ENCODE assay signal across 10 cellular contexts in genomic region chr22:23752090-23752691, GRCh38. TPM values are rescaled to one million over a fixed set of nuclear protein-coding genes. Genes with fewer than 3 reads are reported as not detected.
DNase-seq lines count a peak whose midpoint lies in the region; ATAC-seq lines count a peak whose summit lies in the region.
"Had no signal": no experiment of that assay in that cellular context is flagged by ENCODE, and none has a peak within 500 bp of the region (broad histone marks: within the 10 kb centered on the region; RNA-seq: fewer than 3 reads in every experiment).

No MANE protein-coding gene starts in this region.

- H3K9ac ChIP-seq in trophoblast cell (ENCODE audit: low read length): peak overlapping the region; percentile 42

- peak; percentile 34 for ATAC-seq in HG03175 (IDR thresholded peaks at IDR 0.05; ENCODE audit: unreplicated experiment)
- ATAC-seq in activated naive CD8-positive, alpha-beta T cell treated with anti-CD3 and anti-CD28 coated beads, Interleukin-2, amount 50 U/mL, for 24 hours: no peak
- no peak for ATAC-seq in HG02763 (IDR thresholded peaks at IDR 0.05; ENCODE audit: unreplicated experiment)

- no peak overlapping the region for H3K14ac ChIP-seq in trophoblast cell (ENCODE audit: low read length)

- no peaks in the 10 kb centered on the region for H3K9me3 Mint-ChIP-seq in activated naive CD8-positive, alpha-beta T cell treated with anti-CD3 and anti-CD28 coated beads, Interleukin-2, amount 50 U/mL, for 24 hours

- no peaks in the 10 kb centered on the region for H3K27me3 ChIP-seq in trophoblast cell (ENCODE audit: insufficient read depth, low read length)
- H3K27me3 ChIP-seq: gastrocnemius medialis, ovary had no signal

- peaks cover 17% of the 10 kb centered on the region for H3K4me1 Mint-ChIP-seq in activated naive CD8-positive, alpha-beta T cell treated with anti-CD3 and anti-CD28 coated beads, Interleukin-2, amount 50 U/mL, for 24 hours

- no peaks in the 10 kb centered on the region for H3K36me3 Mint-ChIP-seq in activated naive CD8-positive, alpha-beta T cell treated with anti-CD3 and anti-CD28 coated beads, Interleukin-2, amount 50 U/mL, for 24 hours (ENCODE audit: low read depth)

- peak overlapping the region; percentile 53 for H3K27ac Mint-ChIP-seq in activated naive CD8-positive, alpha-beta T cell treated with anti-CD3 and anti-CD28 coated beads, Interleukin-2, amount 50 U/mL, for 24 hours

- no peak overlapping the region for H3K18ac ChIP-seq in trophoblast cell (ENCODE audit: low read length)

- H2BK12ac ChIP-seq in trophoblast cell (ENCODE audit: low read length): no peak overlapping the region

- H2BK5ac ChIP-seq in trophoblast cell (ENCODE audit: low read depth, low read length, poor library complexity): no peak overlapping the region

- H4K91ac ChIP-seq in trophoblast cell (ENCODE audit: low read depth, low read length): no peak overlapping the region

- H2BK120ac ChIP-seq in trophoblast cell (ENCODE audit: insufficient read depth, low read length, poor library complexity): no peak overlapping the region

- H3K4me1 ChIP-seq in trophoblast cell (ENCODE audit: control insufficient read depth in 1 of 2, insufficient read depth in 2 of 2, low read length in 2 of 2): peaks cover 2 to 7% of the 10 kb centered on the region in 2 experiments

- peak overlapping the region; percentile 44 for H3K4me3 ChIP-seq in trophoblast cell (ENCODE audit: low read depth, low read length)

- no peak overlapping the region for H3K23ac ChIP-seq in trophoblast cell (ENCODE audit: low read length)

- WGBS in trophoblast cell (ENCODE audit: extremely low coverage, insufficient coverage, insufficient read length): no CpG with 5 or more reads among the region's 9 CpGs

- H3K27ac ChIP-seq in trophoblast cell (ENCODE audit: low read depth, low read length) (no peak overlapping the region), caudate nucleus (ENCODE audit: low read depth, low read length) (no peak overlapping the region)

- no peaks in the 10 kb centered on the region for H3K36me3 ChIP-seq in trophoblast cell (ENCODE audit: control insufficient read depth in 1 of 2, insufficient read depth in 2 of 2, low read length in 2 of 2)
- H3K36me3 ChIP-seq: gastrocnemius medialis, ovary had no signal

- H3K9me3 ChIP-seq in trophoblast cell (ENCODE audit: insufficient read depth, low read depth, low read length): peaks cover 3% of the 10 kb centered on the region
- H3K9me3 ChIP-seq: gastrocnemius medialis, ovary had no signal

- H3K27me3 Mint-ChIP-seq in activated naive CD8-positive, alpha-beta T cell treated with anti-CD3 and anti-CD28 coated beads, Interleukin-2, amount 50 U/mL, for 24 hours: no peaks in the 10 kb centered on the region

- H3K4me2 ChIP-seq in trophoblast cell (ENCODE audit: low read length): no peak overlapping the region

- no peak overlapping the region for H3K4ac ChIP-seq in trophoblast cell (ENCODE audit: low read depth, low read length)

- H4K8ac ChIP-seq in trophoblast cell (ENCODE audit: low read depth, low read length): no peak overlapping the region

- H3K4me3 Mint-ChIP-seq in activated naive CD8-positive, alpha-beta T cell treated with anti-CD3 and anti-CD28 coated beads, Interleukin-2, amount 50 U/mL, for 24 hours: peak overlapping the region; percentile 76

- no peak overlapping the region for H4K12ac ChIP-seq in trophoblast cell (ENCODE audit: low read depth, low read length)

- no peak overlapping the region for H2AK5ac ChIP-seq in trophoblast cell (ENCODE audit: low read length)

- peaks cover 6% of the 10 kb centered on the region for H3K79me2 ChIP-seq in trophoblast cell (ENCODE audit: control insufficient read depth, insufficient read depth, low read length, poor library complexity)

- peak; percentile 31 for DNase-seq in SIG-M5 treated with dmso at 0.1 percent for 504 hours (lab: John Stamatoyannopoulos, UW; ENCODE audit: unreplicated experiment)
- DNase-seq in SIG-M5 (lab: John Stamatoyannopoulos, UW): no peak
- DNase-seq in activated naive CD8-positive, alpha-beta T cell treated with anti-CD3 and anti-CD28 coated beads, Interleukin-2, amount 50 U/mL, for 24 hours: peak; percentile 21
- no peak for DNase-seq in trophoblast cell
- DNase-seq in caudate nucleus (lab: John Stamatoyannopoulos, UW): no peak
- DNase-seq in amygdala (lab: John Stamatoyannopoulos, UW): no peak

- H3K79me1 ChIP-seq in trophoblast cell (ENCODE audit: low read length): peaks cover 11% of the 10 kb centered on the region

- H2AFZ ChIP-seq in trophoblast cell (ENCODE audit: insufficient read depth, low read length, poor library complexity): no peak overlapping the region

RNA-seq across cellular contexts. Expression of gene ZNF70, which starts 1.3 kb away (rescaled TPM):
- 2.0 TPM in 2 replicates for polyA plus RNA-seq in trophoblast cell (2013)

RNA-seq across cellular contexts. Expression of gene VPREB3, which starts 2.0 kb away (rescaled TPM):
- 0.19 and 0.37 TPM in 2 replicates for polyA plus RNA-seq in trophoblast cell (2013)
- polyA plus RNA-seq: ovary had no signal

RNA-seq across cellular contexts. Expression of gene C22orf15, which starts 10.6 kb away (rescaled TPM):
- 0.01 and 0.06 TPM in 2 replicates for polyA plus RNA-seq in trophoblast cell (2013)

RNA-seq across cellular contexts. Expression of gene CHCHD10, which starts 15.6 kb away (rescaled TPM):
- 50.2 and 52.6 TPM in 2 replicates for polyA plus RNA-seq in trophoblast cell (2013)

RNA-seq across cellular contexts. Expression of gene MMP11, which starts 20.5 kb away (rescaled TPM):
- polyA plus RNA-seq in trophoblast cell (2013): 3.2 and 3.6 TPM in 2 replicates

Comparison
In these comparisons a context has a peak if more than half of its experiments do, and no peak if none do; other contexts are left out.
1. DNase-seq: peak in SIG-M5 treated with dmso at 0.1 percent for 504 hours (single experiment) and activated naive CD8-positive, alpha-beta T cell treated with anti-CD3 and anti-CD28 coated beads, Interleukin-2, amount 50 U/mL, for 24 hours (single experiment); none in SIG-M5 (single experiment), trophoblast cell (0 of 2), caudate nucleus (0 of 61) and amygdala (0 of 56).